1 cellular context compared by ENCODE assay signal in genomic region chr6:21587182-21587924, GRCh38.
A peak's percentile ranks its signal among the peaks of the same experiment; 100 is the strongest.
TF ChIP-seq lines count a peak whose summit lies in the region.

No MANE protein-coding gene starts in this region.

TF ChIP-seq in HEK293, 187 proteins besides CTCF, POLR2A, EP300 and RAD21 (continued from another document and continues in another):
- no peak for TF ChIP-seq ZNF548 (tag by site-specific recombination; IDR thresholded peaks at IDR 0.05)
- TF ChIP-seq ZNF792 (tag by site-specific recombination; IDR thresholded peaks at IDR 0.05), result no peak
- TF ChIP-seq ZNF175 (tag by site-specific recombination; IDR thresholded peaks at IDR 0.05), result no peak
- no peak for TF ChIP-seq ZBTB44 (tag by site-specific recombination; IDR thresholded peaks at IDR 0.05)
- 0 out of 2 replicates have a peak, but pooled peaks have one; percentile 11 for TF ChIP-seq TRIM28 (IDR thresholded peaks at IDR 0.05; ENCODE audit: borderline replicate concordance, low read length)
- no peak for TF ChIP-seq PRDM2 (tag by site-specific recombination; IDR thresholded peaks at IDR 0.05; ENCODE audit: borderline replicate concordance)
- TF ChIP-seq ZNF558 (tag by site-specific recombination; IDR thresholded peaks at IDR 0.05), result no peak
- TF ChIP-seq ZNF692 (tag by site-specific recombination; IDR thresholded peaks at IDR 0.05), result peak; percentile 55
- TF ChIP-seq ZNF211 (tag by site-specific recombination; IDR thresholded peaks at IDR 0.05; ENCODE audit: low read depth), result no peak
- TF ChIP-seq ZFHX2 (tag by site-specific recombination; conservative IDR thresholded peaks at IDR 0.05), result peak; percentile 99
- TF ChIP-seq, protein P1, sequence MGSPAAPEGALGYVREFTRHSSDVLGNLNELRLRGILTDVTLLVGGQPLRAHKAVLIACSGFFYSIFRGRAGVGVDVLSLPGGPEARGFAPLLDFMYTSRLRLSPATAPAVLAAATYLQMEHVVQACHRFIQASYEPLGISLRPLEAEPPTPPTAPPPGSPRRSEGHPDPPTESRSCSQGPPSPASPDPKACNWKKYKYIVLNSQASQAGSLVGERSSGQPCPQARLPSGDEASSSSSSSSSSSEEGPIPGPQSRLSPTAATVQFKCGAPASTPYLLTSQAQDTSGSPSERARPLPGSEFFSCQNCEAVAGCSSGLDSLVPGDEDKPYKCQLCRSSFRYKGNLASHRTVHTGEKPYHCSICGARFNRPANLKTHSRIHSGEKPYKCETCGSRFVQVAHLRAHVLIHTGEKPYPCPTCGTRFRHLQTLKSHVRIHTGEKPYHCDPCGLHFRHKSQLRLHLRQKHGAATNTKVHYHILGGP (tag by site-specific recombination; IDR thresholded peaks at IDR 0.05), result no peak
- TF ChIP-seq, protein P2, sequence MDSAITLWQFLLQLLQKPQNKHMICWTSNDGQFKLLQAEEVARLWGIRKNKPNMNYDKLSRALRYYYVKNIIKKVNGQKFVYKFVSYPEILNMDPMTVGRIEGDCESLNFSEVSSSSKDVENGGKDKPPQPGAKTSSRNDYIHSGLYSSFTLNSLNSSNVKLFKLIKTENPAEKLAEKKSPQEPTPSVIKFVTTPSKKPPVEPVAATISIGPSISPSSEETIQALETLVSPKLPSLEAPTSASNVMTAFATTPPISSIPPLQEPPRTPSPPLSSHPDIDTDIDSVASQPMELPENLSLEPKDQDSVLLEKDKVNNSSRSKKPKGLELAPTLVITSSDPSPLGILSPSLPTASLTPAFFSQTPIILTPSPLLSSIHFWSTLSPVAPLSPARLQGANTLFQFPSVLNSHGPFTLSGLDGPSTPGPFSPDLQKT (IDR thresholded peaks at IDR 0.05; ENCODE audit: borderline replicate concordance, low read depth, low read length), result no peak
- TF ChIP-seq HOXC10 (CRISPR knock-in tag; IDR thresholded peaks at IDR 0.05), result 0 out of 2 replicates have a peak, but pooled peaks have one; percentile 59
- peak; percentile 77 for TF ChIP-seq ZIC2 (tag by site-specific recombination; IDR thresholded peaks at IDR 0.05)
- TF ChIP-seq KLF1 (tag by site-specific recombination; IDR thresholded peaks at IDR 0.05), result peak; percentile 92
- no peak for TF ChIP-seq ZNF18 (tag by site-specific recombination; IDR thresholded peaks at IDR 0.05)
- TF ChIP-seq SP3 (tag by site-specific recombination; IDR thresholded peaks at IDR 0.05), result peak; percentile 49
- TF ChIP-seq ZBTB26 (tag by site-specific recombination; optimal IDR thresholded peaks at IDR 0.05), result no peak
- TF ChIP-seq ZNF114 (tag by site-specific recombination; IDR thresholded peaks at IDR 0.05), result no peak
- no peak for TF ChIP-seq ZNF354C (tag by site-specific recombination; IDR thresholded peaks at IDR 0.05; ENCODE audit: borderline replicate concordance, low read depth)
- TF ChIP-seq ZNF394 (tag by site-specific recombination; IDR thresholded peaks at IDR 0.05; ENCODE audit: borderline replicate concordance), result no peak; the same call in none of the 2 replicates
- peak; percentile 51; the same call in 1 of the 2 replicates for TF ChIP-seq ZNF2 (tag by site-specific recombination; IDR thresholded peaks at IDR 0.05)
- no peak for TF ChIP-seq ZFP69B (tag by site-specific recombination; IDR thresholded peaks at IDR 0.05)
- TF ChIP-seq WT1 (tag by site-specific recombination; IDR thresholded peaks at IDR 0.05), result peak; percentile 50
- TF ChIP-seq OVOL3 (tag by site-specific recombination; IDR thresholded peaks at IDR 0.05), result no peak
- no peak for TF ChIP-seq ZNF169 (tag by site-specific recombination; IDR thresholded peaks at IDR 0.05)
- TF ChIP-seq ZNF23 (tag by site-specific recombination; IDR thresholded peaks at IDR 0.05; ENCODE audit: borderline replicate concordance), result no peak
- TF ChIP-seq BCL11A (tag by site-specific recombination; IDR thresholded peaks at IDR 0.05; ENCODE audit: low read depth), result peak; percentile 7; the same call in 1 of the 2 replicates
- no peak for TF ChIP-seq SCRT1 (tag by site-specific recombination; IDR thresholded peaks at IDR 0.05; ENCODE audit: borderline replicate concordance)
- no peak for TF ChIP-seq ZNF529 (tag by site-specific recombination; IDR thresholded peaks at IDR 0.05; ENCODE audit: insufficient replicate concordance)
- no peak for TF ChIP-seq RBAK (tag by site-specific recombination; IDR thresholded peaks at IDR 0.05)
- TF ChIP-seq ZNF19 (tag by site-specific recombination; IDR thresholded peaks at IDR 0.05; ENCODE audit: low read depth), result no peak
- no peak for TF ChIP-seq ZNF416 (tag by site-specific recombination; IDR thresholded peaks at IDR 0.05)
- no peak for TF ChIP-seq ZNF514 (tag by site-specific recombination; IDR thresholded peaks at IDR 0.05)
- TF ChIP-seq OSR2 (tag by site-specific recombination; IDR thresholded peaks at IDR 0.05), result peak; percentile 8; the same call in 1 of the 2 replicates
- TF ChIP-seq ZFP37 (tag by site-specific recombination; IDR thresholded peaks at IDR 0.05), result no peak
- TF ChIP-seq ZNF610 (tag by site-specific recombination; IDR thresholded peaks at IDR 0.05; ENCODE audit: borderline replicate concordance), result no peak
- TF ChIP-seq ZNF121 (tag by site-specific recombination; IDR thresholded peaks at IDR 0.05), result no peak
- TF ChIP-seq PBX3 (CRISPR knock-in tag; IDR thresholded peaks at IDR 0.05), result no peak
- TF ChIP-seq ZNF624 (tag by site-specific recombination; IDR thresholded peaks at IDR 0.05), result no peak
- peak; percentile 41; the same call in 1 of the 2 replicates for TF ChIP-seq ZNF76 (tag by site-specific recombination; IDR thresholded peaks at IDR 0.05; ENCODE audit: borderline replicate concordance, low read depth)
- no peak for TF ChIP-seq ZBTB10 (tag by site-specific recombination; IDR thresholded peaks at IDR 0.05)
- TF ChIP-seq ZNF561 (tag by site-specific recombination; IDR thresholded peaks at IDR 0.05; ENCODE audit: borderline replicate concordance), result 0 out of 2 replicates have a peak, but pooled peaks have one; percentile 33
- TF ChIP-seq KLF8 (tag by site-specific recombination; IDR thresholded peaks at IDR 0.05), result peak; percentile 84
